ENCODE assay signal across 34 cellular contexts in the genomic region with DNA sequence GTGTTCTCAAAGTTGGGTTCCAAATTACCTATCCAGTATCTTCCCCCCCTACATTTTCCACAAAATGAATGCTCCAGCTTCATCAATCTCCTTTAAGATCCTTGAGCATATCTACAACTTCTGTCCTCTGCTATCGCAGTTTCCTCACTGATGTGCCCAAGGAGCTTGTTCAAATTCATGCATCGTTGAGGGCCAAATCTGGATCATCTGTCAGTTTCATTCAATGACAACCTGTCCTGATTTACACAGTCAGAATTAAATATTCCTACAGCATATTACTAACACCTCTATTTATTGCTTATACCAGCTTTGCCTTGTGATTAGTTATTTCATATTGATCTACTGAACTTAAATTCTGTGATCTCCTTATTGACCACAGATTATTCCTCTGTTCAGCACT.
"Had no signal": no experiment of that assay in that cellular context is flagged by ENCODE, and none has a peak within 500 bp of the region (broad histone marks: within the 10 kb centered on the region; RNA-seq: fewer than 3 reads in every experiment).

No MANE protein-coding gene starts in this region.

- H3K9ac ChIP-seq: KMS-11 had no signal

- H3K4me2 ChIP-seq: KMS-11 had no signal

- H3K9me3 ChIP-seq: MG63 had no signal

- DNase-seq: Karpas-422, Kasumi-1, MG63, MM.1S, MV-4-11, NCI-H1048, NCI-H1092, NCI-H1092 treated with DMSO at 0.1 percent for 48 hours, NCI-H1105, NCI-H1105 treated with DMSO at 0.1 percent for 48 hours, NCI-H1417, NCI-H1417 treated with DMSO at 0.1 percent for 48 hours, NCI-H1436, NCI-H1436 treated with DMSO at 0.1 percent for 48 hours, NCI-H146, NCI-H1694, NCI-H1694 treated with DMSO at 0.1 percent for 48 hours, NCI-H187, NCI-H187 treated with DMSO at 0.1 percent for 48 hours, NCI-H1930, NCI-H2029, NCI-H2029 treated with DMSO at 0.1 percent for 48 hours, NCI-H2081, NCI-H2081 treated with DMSO at 0.1 percent for 48 hours, NCI-H2107, NCI-H2171, NCI-H2171 treated with DMSO at 0.1 percent for 48 hours, NCI-H2227 treated with DMSO at 0.1 percent for 48 hours, NCI-H226, NCI-H345, NCI-H446, NCI-H446 treated with DMSO at 0.1 percent for 48 hours, NCI-H510A had no signal

- H3K36me3 ChIP-seq: MG63 had no signal

- H3K27ac ChIP-seq: KMS-11 had no signal

- H3K4me3 ChIP-seq: MG63 had no signal
